8 cellular contexts compared by ENCODE assay signal in genomic region chr13:30355405-30355741, GRCh38. TPM values are rescaled to one million over a fixed set of nuclear protein-coding genes. Genes with fewer than 3 reads are reported as not detected.
DNase-seq lines count a peak whose midpoint lies in the region; ATAC-seq, FAIRE-seq and TF ChIP-seq lines count a peak whose summit lies in the region.

No MANE protein-coding gene starts in this region.

- FAIRE-seq in H54 (lab: Jason Lieb, UNC): no peak

- TF ChIP-seq POLR2A in H54 (IDR thresholded peaks at IDR 0.05; ENCODE audit: low read depth, low read length): no peak

- ATAC-seq in upper lobe of right lung: peak; percentile 88
- no peak for ATAC-seq in GM18517 (IDR thresholded peaks at IDR 0.05; ENCODE audit: unreplicated experiment)

- intact Hi-C loops in upper lobe of right lung (cut with DNase I): no loop called here

- H3K27ac ChIP-seq in upper lobe of right lung: no peak overlapping the region

- peaks cover 3% of the 10 kb centered on the region for H3K9me3 ChIP-seq in upper lobe of right lung

- H3K4me3 ChIP-seq in upper lobe of right lung: no peak overlapping the region

- no peaks in the 10 kb centered on the region for H3K27me3 ChIP-seq in upper lobe of right lung

- TF ChIP-seq CTCF in upper lobe of right lung (IDR thresholded peaks at IDR 0.05): peak; percentile 53

- DNase-seq in stimulated activated CD4-positive, alpha-beta T cell treated with anti-CD3 and anti-CD28 coated beads, Interleukin-2, amount 100 ng/mL, for 24 hours: peak; percentile 31 to 34
- DNase-seq in stimulated activated CD4-positive, alpha-beta T cell treated with anti-CD3 and anti-CD28 coated beads, Interleukin-2, amount 100 ng/mL, for 48 hours: no peak
- DNase-seq in activated CD8-positive, alpha-beta memory T cell treated with anti-CD3 and anti-CD28 coated beads, Interleukin-2, amount 50 U/mL, for 4 hours: peak; percentile 63
- DNase-seq in iPS-NIHi7 (ENCODE audit: extremely low spot score) (peak; percentile 68), upper lobe of right lung (peak; percentile 70), H54 (ENCODE audit: insufficient read length, low spot score) (no peak), NCI-H2081 (lab: John Stamatoyannopoulos, UW) (no peak)

- H3K36me3 ChIP-seq in upper lobe of right lung: no peaks in the 10 kb centered on the region

- no peaks in the 10 kb centered on the region for H3K4me1 ChIP-seq in upper lobe of right lung

RNA-seq across cellular contexts. Expression of gene KATNAL1, which starts 48.0 kb away (rescaled TPM):
- 17.5 TPM for total RNA-seq in upper lobe of right lung

Comparison
In these comparisons a context has a peak if more than half of its experiments do, and no peak if none do; other contexts are left out.
1. DNase-seq: peak in stimulated activated CD4-positive, alpha-beta T cell treated with anti-CD3 and anti-CD28 coated beads, Interleukin-2, amount 100 ng/mL, for 24 hours (2 of 2), activated CD8-positive, alpha-beta memory T cell treated with anti-CD3 and anti-CD28 coated beads, Interleukin-2, amount 50 U/mL, for 4 hours (single experiment), iPS-NIHi7 (single experiment) and upper lobe of right lung (single experiment); none in stimulated activated CD4-positive, alpha-beta T cell treated with anti-CD3 and anti-CD28 coated beads, Interleukin-2, amount 100 ng/mL, for 48 hours (0 of 2), H54 (single experiment) and NCI-H2081 (0 of 2).